18 cellular contexts compared by ENCODE assay signal in genomic region chr7:74318043-74318442, GRCh38. TPM values are rescaled to one million over a fixed set of nuclear protein-coding genes. Genes with fewer than 3 reads are reported as not detected.
DNase-seq lines count a peak whose midpoint lies in the region; ATAC-seq, FAIRE-seq and TF ChIP-seq lines count a peak whose summit lies in the region.
"Had no signal": no experiment of that assay in that cellular context is flagged by ENCODE, and none has a peak within 500 bp of the region (broad histone marks: within the 10 kb centered on the region; RNA-seq: fewer than 3 reads in every experiment).

No MANE protein-coding gene starts in this region.

- H4K20me1 ChIP-seq in astrocyte (ENCODE audit: insufficient read depth, low read length) = peaks cover 40% of the 10 kb centered on the region

- no peak overlapping the region for H3K4me2 ChIP-seq in astrocyte (ENCODE audit: low read length)
- H3K4me2 ChIP-seq: A549, BLaER1 had no signal

- no peak overlapping the region for H3K4me3 Mint-ChIP-seq in activated CD4-positive, alpha-beta T cell treated with anti-CD3 and anti-CD28 coated beads, Interleukin-2, amount 10 ng/mL, durations not matched to agents 24 days and 14 days
- H3K4me3 Mint-ChIP-seq in astrocyte (ENCODE audit: unreplicated experiment) (no peak overlapping the region), glutamatergic neuron (ENCODE audit: unreplicated experiment) (no peak overlapping the region)
- H3K4me3 Mint-ChIP-seq: CD4-positive, alpha-beta memory T cell had no signal

- no peak overlapping the region for H2AFZ ChIP-seq in astrocyte (ENCODE audit: low read depth, low read length)

- ATAC-seq in GM21723 (IDR thresholded peaks at IDR 0.05; ENCODE audit: unreplicated experiment) = no peak
- ATAC-seq: A549 had no signal

- DNase-seq in activated CD4-positive, alpha-beta T cell treated with anti-CD3 and anti-CD28 coated beads, Interleukin-2, amount 10 ng/mL, durations not matched to agents 24 days and 14 days = no peak
- no peak for DNase-seq in activated CD4-positive, alpha-beta T cell treated with anti-CD3 and anti-CD28 coated beads for 1 hour
- no peak for DNase-seq in astrocyte (ENCODE audit: low read depth)
- DNase-seq in glutamatergic neuron = no peak
- DNase-seq in OCI-M2 (lab: John Stamatoyannopoulos, UW; ENCODE audit: unreplicated experiment) = no peak
- no peak for DNase-seq in coronary artery (ENCODE audit: low spot score)
- DNase-seq in H54 (ENCODE audit: insufficient read length, low spot score) = no peak
- DNase-seq: AML-193; CD4-positive, alpha-beta memory T cell; DMS153; DMS79 treated with DMSO at 0.1 percent for 48 hours; GF-D8 had no signal

- no peaks in the 10 kb centered on the region for H3K27me3 Mint-ChIP-seq in activated CD4-positive, alpha-beta T cell treated with anti-CD3 and anti-CD28 coated beads, Interleukin-2, amount 10 ng/mL, durations not matched to agents 24 days and 14 days
- no peaks in the 10 kb centered on the region for H3K27me3 Mint-ChIP-seq in astrocyte (ENCODE audit: low read depth, unreplicated experiment)
- peaks cover 6% of the 10 kb centered on the region for H3K27me3 Mint-ChIP-seq in glutamatergic neuron (ENCODE audit: unreplicated experiment)
- H3K27me3 Mint-ChIP-seq: CD4-positive, alpha-beta memory T cell had no signal

- no peak for TF ChIP-seq CTCF in astrocyte (IDR thresholded peaks at IDR 0.05; ENCODE audit: insufficient read depth, low read depth, low read length)
- TF ChIP-seq CTCF in glutamatergic neuron (IDR thresholded peaks at IDR 0.05; ENCODE audit: partially characterized antibody, unreplicated experiment) = no peak
- no peak for TF ChIP-seq CTCF in coronary artery (IDR thresholded peaks at IDR 0.05)

- H3K36me3 ChIP-seq in astrocyte (ENCODE audit: insufficient read depth, low read length) = no peaks in the 10 kb centered on the region
- H3K36me3 ChIP-seq: HAP-1 had no signal

- no peaks in the 10 kb centered on the region for H3K36me3 Mint-ChIP-seq in activated CD4-positive, alpha-beta T cell treated with anti-CD3 and anti-CD28 coated beads, Interleukin-2, amount 10 ng/mL, durations not matched to agents 24 days and 14 days (ENCODE audit: low read depth)
- H3K36me3 Mint-ChIP-seq in astrocyte (ENCODE audit: low read depth, unreplicated experiment) (peaks cover 21% of the 10 kb centered on the region), glutamatergic neuron (ENCODE audit: unreplicated experiment) (peaks cover 10% of the 10 kb centered on the region)

- peak overlapping the region; percentile 78 for H3K27ac Mint-ChIP-seq in activated CD4-positive, alpha-beta T cell treated with anti-CD3 and anti-CD28 coated beads, Interleukin-2, amount 10 ng/mL, durations not matched to agents 24 days and 14 days
- H3K27ac Mint-ChIP-seq in astrocyte (ENCODE audit: unreplicated experiment) (peak overlapping the region; percentile 63), glutamatergic neuron (ENCODE audit: unreplicated experiment) (peak overlapping the region; percentile 12)

- no peaks in the 10 kb centered on the region for H3K9me3 Mint-ChIP-seq in activated CD4-positive, alpha-beta T cell treated with anti-CD3 and anti-CD28 coated beads, Interleukin-2, amount 10 ng/mL, durations not matched to agents 24 days and 14 days
- peaks cover 1% of the 10 kb centered on the region for H3K9me3 Mint-ChIP-seq in astrocyte (ENCODE audit: unreplicated experiment)
- H3K9me3 Mint-ChIP-seq in glutamatergic neuron (ENCODE audit: unreplicated experiment) = peaks cover 4% of the 10 kb centered on the region
- H3K9me3 Mint-ChIP-seq: CD4-positive, alpha-beta memory T cell had no signal

- TF ChIP-seq POLR2A in H54 (IDR thresholded peaks at IDR 0.05; ENCODE audit: low read depth, low read length) = no peak

- H3K27ac ChIP-seq in astrocyte (ENCODE audit: low read depth, low read length) (no peak overlapping the region), coronary artery (no peak overlapping the region)
- H3K27ac ChIP-seq: 22Rv1, A549, BLaER1 had no signal

- no peak overlapping the region for H3K9ac ChIP-seq in astrocyte (ENCODE audit: low read length)
- H3K9ac ChIP-seq: BLaER1 had no signal

- H3K4me1 ChIP-seq in astrocyte (ENCODE audit: insufficient read depth, low read length) = peaks cover 2% of the 10 kb centered on the region
- H3K4me1 ChIP-seq: HAP-1 had no signal

- H3K4me3 ChIP-seq in astrocyte (ENCODE audit: insufficient read depth, low read depth, low read length) (no peak overlapping the region), coronary artery (no peak overlapping the region)
- H3K4me3 ChIP-seq: A549, BLaER1, HAP-1 had no signal

- intact Hi-C loops in activated CD4-positive, alpha-beta T cell treated with anti-CD3 and anti-CD28 coated beads, Interleukin-2, amount 10 ng/mL, durations not matched to agents 24 days and 14 days (cut with micrococcal nuclease) = no loop called here

- no peaks in the 10 kb centered on the region for H3K27me3 ChIP-seq in astrocyte (ENCODE audit: insufficient read depth, low read length)
- H3K27me3 ChIP-seq: BLaER1 had no signal

- peaks cover 11% of the 10 kb centered on the region for H3K79me2 ChIP-seq in astrocyte (ENCODE audit: insufficient read depth, low read length)

- H3K9me3 ChIP-seq in astrocyte (ENCODE audit: insufficient read depth, low read depth, low read length) = no peaks in the 10 kb centered on the region
- H3K9me3 ChIP-seq: A549, BLaER1, HAP-1 had no signal

- peaks cover 6% of the 10 kb centered on the region for H3K4me1 Mint-ChIP-seq in activated CD4-positive, alpha-beta T cell treated with anti-CD3 and anti-CD28 coated beads, Interleukin-2, amount 10 ng/mL, durations not matched to agents 24 days and 14 days
- H3K4me1 Mint-ChIP-seq in astrocyte (ENCODE audit: low read depth, unreplicated experiment) (peaks cover 5% of the 10 kb centered on the region), glutamatergic neuron (ENCODE audit: low read depth, unreplicated experiment) (no peaks in the 10 kb centered on the region)

- FAIRE-seq in astrocyte (lab: Jason Lieb, UNC) (no peak), H54 (lab: Jason Lieb, UNC) (no peak)
- FAIRE-seq: A549, H1 had no signal

RNA-seq across cellular contexts. Expression of gene CLIP2, which starts 28.8 kb away (rescaled TPM):
- total RNA-seq in activated CD4-positive, alpha-beta T cell treated with anti-CD3 and anti-CD28 coated beads, Interleukin-2, amount 10 ng/mL, durations not matched to agents 24 days and 14 days = 1.2 and 1.4 TPM in 2 replicates
- total RNA-seq in astrocyte = 31.4 and 35.4 TPM in 2 replicates
- total RNA-seq in glutamatergic neuron (ENCODE audit: unreplicated experiment) = 96.1 TPM

Comparison
In these comparisons a context has a peak if more than half of its experiments do, and no peak if none do; other contexts are left out.
1. H3K27ac Mint-ChIP-seq: peak in every context shown above with its lines; median percentile 78 in activated CD4-positive, alpha-beta T cell treated with anti-CD3 and anti-CD28 coated beads, Interleukin-2, amount 10 ng/mL, durations not matched to agents 24 days and 14 days; 63 in astrocyte; 12 in glutamatergic neuron.
2. RNA of gene CLIP2, which starts 28.8 kb away (total RNA-seq): 96.1 TPM in glutamatergic neuron (single experiment) and 31.4 to 35.4 TPM in astrocyte; 1.2 to 1.4 TPM in activated CD4-positive, alpha-beta T cell treated with anti-CD3 and anti-CD28 coated beads, Interleukin-2, amount 10 ng/mL, durations not matched to agents 24 days and 14 days; every median in the first group is over 10 times any median in the second.